Comparison of ENCODE assay signal across 15 cellular contexts in genomic region chr11:9839550-9839949, GRCh38.
DNase-seq lines count a peak whose midpoint lies in the region; ATAC-seq and TF ChIP-seq lines count a peak whose summit lies in the region.
"Had no signal": no experiment of that assay in that cellular context is flagged by ENCODE, and none has a peak within 500 bp of the region (broad histone marks: within the 10 kb centered on the region; RNA-seq: fewer than 3 reads in every experiment).

No MANE protein-coding gene starts in this region.

- H3K27ac Mint-ChIP-seq in activated CD4-positive, alpha-beta T cell treated with anti-CD3 and anti-CD28 coated beads for 36 hours, result peak overlapping the region; percentile 80
- H3K27ac Mint-ChIP-seq in T-helper 17 cell, result peak overlapping the region; percentile 39
- peak overlapping the region; percentile 86 for H3K27ac Mint-ChIP-seq in osteocyte (ENCODE audit: unreplicated experiment)
- H3K27ac Mint-ChIP-seq: immature natural killer cell had no signal

- TF ChIP-seq CTCF in osteocyte (IDR thresholded peaks at IDR 0.05) (no peak), upper lobe of right lung (IDR thresholded peaks at IDR 0.05) (no peak), GM13976 (IDR thresholded peaks at IDR 0.05; ENCODE audit: borderline replicate concordance, control extremely low read depth, extremely low read depth, insufficient read depth, missing control alignments) (no peak)

- H3K27ac ChIP-seq in upper lobe of right lung, result no peak overlapping the region
- H3K27ac ChIP-seq: colonic mucosa, right atrium auricular region, RWPE1, testis had no signal

- in situ Hi-C loops in GM13976 (cut with MboI; ENCODE audit: low sequenced_read_pairs, unreplicated experiment), result no loop called here

- H3K4me3 Mint-ChIP-seq in activated CD4-positive, alpha-beta T cell treated with anti-CD3 and anti-CD28 coated beads for 36 hours, result no peak overlapping the region
- H3K4me3 Mint-ChIP-seq in T-helper 17 cell, result no peak overlapping the region
- H3K4me3 Mint-ChIP-seq in osteocyte (ENCODE audit: unreplicated experiment), result peak overlapping the region; percentile 35
- H3K4me3 Mint-ChIP-seq: immature natural killer cell had no signal

- H3K27me3 ChIP-seq in upper lobe of right lung, result no peaks in the 10 kb centered on the region
- H3K27me3 ChIP-seq: colonic mucosa, right atrium auricular region, testis had no signal

- H3K4me1 Mint-ChIP-seq in activated CD4-positive, alpha-beta T cell treated with anti-CD3 and anti-CD28 coated beads for 36 hours, result peaks cover 29% of the 10 kb centered on the region
- H3K4me1 Mint-ChIP-seq in T-helper 17 cell (peaks cover 17% of the 10 kb centered on the region), osteocyte (ENCODE audit: unreplicated experiment) (peaks cover 61% of the 10 kb centered on the region)

- H3K9me3 ChIP-seq in T-helper 17 cell (ENCODE audit: control insufficient read depth, low read length, poor library complexity, severe bottlenecking), result no peaks in the 10 kb centered on the region
- H3K9me3 ChIP-seq in upper lobe of right lung, result no peaks in the 10 kb centered on the region
- H3K9me3 ChIP-seq: colonic mucosa, right atrium auricular region, testis had no signal

- H3K36me3 ChIP-seq in upper lobe of right lung, result peaks cover 4% of the 10 kb centered on the region
- H3K36me3 ChIP-seq: colonic mucosa had no signal

- no peaks in the 10 kb centered on the region for H3K4me1 ChIP-seq in upper lobe of right lung
- H3K4me1 ChIP-seq: colonic mucosa, right atrium auricular region, testis had no signal

- CTCF ChIA-PET in activated CD4-positive, alpha-beta T cell treated with anti-CD3 and anti-CD28 coated beads for 36 hours (lab: Charles Lee), result no interaction called here

- POLR2A ChIA-PET in activated CD4-positive, alpha-beta T cell treated with anti-CD3 and anti-CD28 coated beads for 36 hours (lab: Charles Lee), result no interaction called here

- no peaks in the 10 kb centered on the region for H3K27me3 Mint-ChIP-seq in activated CD4-positive, alpha-beta T cell treated with anti-CD3 and anti-CD28 coated beads for 36 hours
- H3K27me3 Mint-ChIP-seq in T-helper 17 cell, result no peaks in the 10 kb centered on the region
- H3K27me3 Mint-ChIP-seq in osteocyte (ENCODE audit: unreplicated experiment), result no peaks in the 10 kb centered on the region

- peak; percentile 4 for ATAC-seq in activated CD4-positive, alpha-beta T cell treated with anti-CD3 and anti-CD28 coated beads for 36 hours
- ATAC-seq in HG02943 (IDR thresholded peaks at IDR 0.05; ENCODE audit: low read depth, unreplicated experiment) (peak; percentile 60), T-helper 17 cell (no peak), upper lobe of right lung (no peak)

- intact Hi-C loops in activated CD4-positive, alpha-beta T cell treated with anti-CD3 and anti-CD28 coated beads for 36 hours (cut with DNase I, micrococcal nuclease), result no loop called here
- intact Hi-C loops in upper lobe of right lung (cut with DNase I), result no loop called here

- no peaks in the 10 kb centered on the region for H3K9me3 Mint-ChIP-seq in activated CD4-positive, alpha-beta T cell treated with anti-CD3 and anti-CD28 coated beads for 36 hours (ENCODE audit: low read depth)
- no peaks in the 10 kb centered on the region for H3K9me3 Mint-ChIP-seq in osteocyte (ENCODE audit: unreplicated experiment)
- H3K9me3 Mint-ChIP-seq: immature natural killer cell had no signal

- no peak overlapping the region for H3K4me3 ChIP-seq in upper lobe of right lung
- H3K4me3 ChIP-seq: colonic mucosa, right atrium auricular region, testis had no signal

- no peak for DNase-seq in activated CD4-positive, alpha-beta T cell treated with anti-CD3 and anti-CD28 coated beads for 36 hours
- no peak for DNase-seq in activated CD4-positive, alpha-beta T cell treated with anti-CD3 and anti-CD28 coated beads, Interleukin-2, amount 50 U/mL, for 48 hours
- DNase-seq in T-helper 17 cell (no peak), osteocyte (ENCODE audit: extremely low spot score, unreplicated experiment) (no peak), upper lobe of right lung (no peak), kidney glomerular epithelial cell (lab: John Stamatoyannopoulos, UW) (no peak), GM13976 (ENCODE audit: low spot score) (no peak)
- DNase-seq: 8988T, colonic mucosa, immature natural killer cell, KG1, testis had no signal

- peaks cover 12% of the 10 kb centered on the region for H3K36me3 Mint-ChIP-seq in activated CD4-positive, alpha-beta T cell treated with anti-CD3 and anti-CD28 coated beads for 36 hours (ENCODE audit: low read depth)
- peaks cover 4% of the 10 kb centered on the region for H3K36me3 Mint-ChIP-seq in T-helper 17 cell (ENCODE audit: low read depth)
- peaks cover 52% of the 10 kb centered on the region for H3K36me3 Mint-ChIP-seq in osteocyte (ENCODE audit: unreplicated experiment)

Comparison
In these comparisons a context has a peak if more than half of its experiments do, and no peak if none do; other contexts are left out.
1. ATAC-seq: peak in activated CD4-positive, alpha-beta T cell treated with anti-CD3 and anti-CD28 coated beads for 36 hours (single experiment) and HG02943 (single experiment); none in T-helper 17 cell (single experiment) and upper lobe of right lung (single experiment).
2. Peak in every context shown above with its lines, with median percentiles within 50 percentile points of each other: H3K27ac Mint-ChIP-seq.